Comparison of ENCODE assay signal across 7 cellular contexts in the genomic region with DNA sequence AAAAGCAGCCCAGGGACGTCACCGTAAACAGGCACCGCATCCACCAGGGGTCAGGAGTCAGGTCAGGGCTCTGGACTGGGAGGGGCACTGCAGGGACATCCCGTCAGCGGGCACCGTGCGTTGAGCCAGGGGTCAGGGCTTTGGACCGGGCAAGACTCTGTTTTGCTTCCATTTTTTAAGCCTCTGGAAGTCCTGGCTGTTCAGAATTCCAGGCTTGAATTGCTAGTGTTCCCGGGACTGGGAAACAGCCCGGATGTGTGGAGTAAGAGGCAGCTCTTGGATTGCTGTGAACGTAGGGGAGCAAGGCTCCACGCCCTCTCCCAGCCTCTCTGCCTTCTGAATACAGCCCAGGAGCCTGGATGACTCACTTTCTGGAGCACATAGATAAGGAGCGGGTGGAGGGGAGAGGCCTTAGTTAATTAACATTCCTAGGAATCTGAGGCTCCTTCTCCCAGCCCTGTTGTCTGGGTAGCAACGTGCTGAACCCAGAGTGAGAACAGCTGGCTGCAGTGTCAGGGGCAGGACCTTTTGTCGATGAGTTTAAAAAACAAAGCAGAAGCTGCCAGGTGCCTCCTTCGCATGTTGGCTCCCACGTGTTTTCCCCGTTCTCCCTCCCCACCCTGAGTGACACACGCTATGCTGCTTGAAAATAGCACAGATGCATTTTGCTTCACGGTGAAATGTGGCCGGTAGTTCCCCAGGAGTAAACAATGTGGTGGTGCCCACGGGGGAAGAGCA. TPM values are rescaled to one million over a fixed set of nuclear protein-coding genes. Genes with fewer than 3 reads are reported as not detected.
A peak's percentile ranks its signal among the peaks of the same experiment; 100 is the strongest.
DNase-seq lines count a peak whose midpoint lies in the region; FAIRE-seq and TF ChIP-seq lines count a peak whose summit lies in the region.

No MANE protein-coding gene starts in this region.

- POLR2A ChIA-PET in activated CD4-positive, alpha-beta T cell treated with anti-CD3 and anti-CD28 coated beads, Interleukin-2, amount 10 ng/mL, durations not matched to agents 7 days and 5 days (lab: Charles Lee): no interaction called here

- H3K4me1 Mint-ChIP-seq in activated CD4-positive, alpha-beta T cell treated with anti-CD3 and anti-CD28 coated beads, Interleukin-2, amount 10 ng/mL, durations not matched to agents 7 days and 5 days: no peaks in the 10 kb centered on the region

- peak; percentile 98 for FAIRE-seq in H54 (lab: Jason Lieb, UNC)

- peak; percentile 28; the same call in 1 of the 2 replicates for TF ChIP-seq POLR2A in H54 (IDR thresholded peaks at IDR 0.05; ENCODE audit: low read depth, low read length)

- H3K9me3 Mint-ChIP-seq in activated CD4-positive, alpha-beta T cell treated with anti-CD3 and anti-CD28 coated beads, Interleukin-2, amount 10 ng/mL, durations not matched to agents 7 days and 5 days: no peaks in the 10 kb centered on the region

- no peaks in the 10 kb centered on the region for H3K9me3 ChIP-seq in ES-I3 (ENCODE audit: control insufficient read depth, insufficient read depth, low read length)

- H3K4me1 ChIP-seq in ES-I3 (ENCODE audit: insufficient read depth, low read length): peaks cover 13% of the 10 kb centered on the region

- no peaks in the 10 kb centered on the region for H3K36me3 Mint-ChIP-seq in activated CD4-positive, alpha-beta T cell treated with anti-CD3 and anti-CD28 coated beads, Interleukin-2, amount 10 ng/mL, durations not matched to agents 7 days and 5 days (ENCODE audit: low read depth)

- CTCF ChIA-PET in activated CD4-positive, alpha-beta T cell treated with anti-CD3 and anti-CD28 coated beads, Interleukin-2, amount 10 ng/mL, durations not matched to agents 7 days and 5 days (lab: Charles Lee): interaction anchor here (0.8 kb wide), 1 partner anchor 14 kb away, joined by 3 read pairs; no protein-coding TSS in a partner anchor

- H3K4me3 Mint-ChIP-seq in activated CD4-positive, alpha-beta T cell treated with anti-CD3 and anti-CD28 coated beads, Interleukin-2, amount 10 ng/mL, durations not matched to agents 7 days and 5 days: no peak overlapping the region

- H3K9ac ChIP-seq in ES-I3 (ENCODE audit: low read depth, low read length): peak overlapping the region; percentile 12; the same call in 1 of the 2 replicates

- H3K27ac Mint-ChIP-seq in activated CD4-positive, alpha-beta T cell treated with anti-CD3 and anti-CD28 coated beads, Interleukin-2, amount 10 ng/mL, durations not matched to agents 7 days and 5 days: no peak overlapping the region

- H3K27me3 Mint-ChIP-seq in activated CD4-positive, alpha-beta T cell treated with anti-CD3 and anti-CD28 coated beads, Interleukin-2, amount 10 ng/mL, durations not matched to agents 7 days and 5 days: no peaks in the 10 kb centered on the region

- H3K36me3 ChIP-seq in ES-I3 (ENCODE audit: insufficient read depth, low read length): no peaks in the 10 kb centered on the region

- DNase-seq in H54 (ENCODE audit: insufficient read length, low spot score) (peak; percentile 100), NCI-H345 (lab: John Stamatoyannopoulos, UW) (peak; percentile 66), cerebellum (ENCODE audit: low spot score) (peak; percentile 39), kidney glomerular epithelial cell (lab: John Stamatoyannopoulos, UW) (peak; percentile 92), smooth muscle cell of the brain vasculature (ENCODE audit: low read depth, low spot score) (peak; percentile 21)
- DNase-seq in activated CD4-positive, alpha-beta T cell treated with anti-CD3 and anti-CD28 coated beads, Interleukin-2, amount 10 ng/mL, durations not matched to agents 7 days and 5 days: no peak

RNA-seq across cellular contexts. Expression of a gene that starts 21.9 kb away (rescaled TPM):
- total RNA-seq in cerebellum: 15.3 TPM
- total RNA-seq in activated CD4-positive, alpha-beta T cell treated with anti-CD3 and anti-CD28 coated beads, Interleukin-2, amount 10 ng/mL, durations not matched to agents 7 days and 5 days: 10 to 100 TPM; 63.1 to 68.4 TPM
